Comparison of ENCODE assay signal across 8 cellular contexts in the genomic region with DNA sequence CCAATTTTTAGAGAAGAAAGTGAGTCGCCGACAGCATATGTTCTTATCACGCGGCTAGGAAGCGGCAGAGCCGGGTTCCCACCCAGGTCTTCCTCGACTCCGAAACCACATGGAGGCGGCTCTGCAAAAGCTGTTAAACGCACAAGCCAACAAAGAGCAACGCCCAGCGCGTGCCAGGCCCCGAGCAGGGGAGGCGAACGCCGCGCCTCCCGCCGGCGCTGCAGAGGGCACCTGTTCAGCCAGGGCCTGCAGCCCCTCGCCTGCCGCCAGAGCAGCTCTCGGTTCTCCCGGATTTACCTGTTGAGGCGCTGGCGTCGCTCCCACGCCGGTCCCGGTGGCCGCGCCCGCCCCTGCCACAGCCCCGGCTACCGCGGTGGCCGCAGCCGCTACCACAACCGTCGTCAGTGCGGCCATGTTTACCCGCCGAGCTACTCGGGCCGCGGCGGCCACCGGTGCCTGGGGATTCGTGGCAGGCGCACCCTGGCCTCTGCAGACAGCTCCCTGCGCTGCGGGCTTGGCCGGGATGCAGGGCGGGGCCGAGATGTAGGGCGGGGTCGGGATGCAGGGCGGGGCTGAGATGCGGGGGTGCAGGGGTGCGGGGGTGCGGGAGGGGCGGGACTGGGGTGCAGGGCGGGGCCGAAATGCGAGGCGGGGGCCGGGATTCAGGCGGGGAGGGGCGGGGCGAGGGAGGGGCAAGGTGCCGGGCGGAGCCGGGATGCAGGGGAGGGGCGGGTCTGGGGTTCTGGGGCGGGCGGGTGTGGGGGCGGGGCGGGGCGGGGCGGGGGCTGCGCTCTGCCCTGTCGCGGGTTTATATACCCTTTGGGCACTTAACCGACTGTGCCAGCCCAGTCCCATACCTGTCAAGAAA. TPM values are rescaled to one million over a fixed set of nuclear protein-coding genes. Genes with fewer than 3 reads are reported as not detected.
DNase-seq lines count a peak whose midpoint lies in the region; ATAC-seq and TF ChIP-seq lines count a peak whose summit lies in the region.

A gene with protein sequence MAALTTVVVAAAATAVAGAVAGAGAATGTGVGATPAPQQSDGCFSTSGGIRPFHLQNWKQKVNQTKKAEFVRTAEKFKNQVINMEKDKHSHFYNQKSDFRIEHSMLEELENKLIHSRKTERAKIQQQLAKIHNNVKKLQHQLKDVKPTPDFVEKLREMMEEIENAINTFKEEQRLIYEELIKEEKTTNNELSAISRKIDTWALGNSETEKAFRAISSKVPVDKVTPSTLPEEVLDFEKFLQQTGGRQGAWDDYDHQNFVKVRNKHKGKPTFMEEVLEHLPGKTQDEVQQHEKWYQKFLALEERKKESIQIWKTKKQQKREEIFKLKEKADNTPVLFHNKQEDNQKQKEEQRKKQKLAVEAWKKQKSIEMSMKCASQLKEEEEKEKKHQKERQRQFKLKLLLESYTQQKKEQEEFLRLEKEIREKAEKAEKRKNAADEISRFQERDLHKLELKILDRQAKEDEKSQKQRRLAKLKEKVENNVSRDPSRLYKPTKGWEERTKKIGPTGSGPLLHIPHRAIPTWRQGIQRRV (minus strand): TSS at position 525 of the 868 bp plus-strand sequence. CDS start 111 bp downstream, at position 414.

- H3K4me3 ChIP-seq in AG10803 (ENCODE audit: low read length) = peak within 1 kb of the TSS; percentile 71
- H3K4me3 ChIP-seq in lung = peak within 1 kb of the TSS; percentile 84

- H3K9me3 ChIP-seq in lung (ENCODE audit: control insufficient read depth in 2 of 2, insufficient read depth in 1 of 2, low read length in 1 of 2) = peaks cover 0 to 3% of the 10 kb centered on the region in 2 donors

- H3K4me1 ChIP-seq in lung (ENCODE audit: control insufficient read depth in 2 of 2, insufficient read depth in 2 of 2, low read length in 2 of 2) = peaks cover 0 to 4% of the 10 kb centered on the region in 2 donors

- TF ChIP-seq CTCF in AG10803 (conservative IDR thresholded peaks at IDR 0.05; ENCODE audit: low read length) = no peak
- TF ChIP-seq CTCF in lung (IDR thresholded peaks at IDR 0.05; ENCODE audit: control extremely low read depth, extremely low read depth) = no peak

- DNase-seq in AG10803 (ENCODE audit: low read depth) = peak; percentile 76
- DNase-seq in NCI-H460 (ENCODE audit: extremely low read depth, low read depth) = peak; percentile 75
- DNase-seq in activated CD4-positive, alpha-beta T cell treated with anti-CD3 and anti-CD28 coated beads, Interleukin-2, amount 50 U/mL, for 4 hours = peak; percentile 78 to 80
- peak; percentile 88 for DNase-seq in ecto neural progenitor cell (ENCODE audit: low spot score)
- DNase-seq in lung (ENCODE audit: low spot score) = peak; percentile 88
- DNase-seq in stimulated activated CD4-positive, alpha-beta T cell treated with anti-CD3 and anti-CD28 coated beads, TNF-alpha, amount 100 ng/mL, for 4 hours (ENCODE audit: low read depth in 3 of 3) = peak; percentile 71 to 73 (median 72)

- no peaks in the 10 kb centered on the region for H3K27me3 ChIP-seq in lung (ENCODE audit: control insufficient read depth, insufficient read depth)

- no peaks in the 10 kb centered on the region for H3K36me3 ChIP-seq in lung (ENCODE audit: control insufficient read depth in 2 of 2, insufficient read depth in 2 of 2, low read length in 2 of 2)

- in situ Hi-C loops in GM18951 (cut with MboI; ENCODE audit: low sequenced_read_pairs, unreplicated experiment) = no loop called here

- H3K27ac ChIP-seq in lung (ENCODE audit: low read depth in 1 of 2, low read length in 1 of 2) = peak within 1 kb of the TSS; percentile 46 to 68

- peak; percentile 41 for TF ChIP-seq POLR2A in GM18951 (IDR thresholded peaks at IDR 0.05; ENCODE audit: extremely low read depth, insufficient read depth, insufficient read length)

- WGBS in lung, 2 donors = 0 to 1% methylated on average over 59 to 84 of the region's 85 CpGs

- peak; percentile 84 for ATAC-seq in HG03159 (IDR thresholded peaks at IDR 0.05; ENCODE audit: unreplicated experiment)
- peak; percentile 94 for ATAC-seq in lung (ENCODE audit: insufficient read depth, low FRiP score)

RNA-seq across cellular contexts. Expression of the gene that starts here (rescaled TPM):
- total RNA-seq in NCI-H460 (2014; rRNA removed; shearing (Covaris generic)) = 10.9 and 13.0 TPM in 2 replicates
- 4.6 and 7.4 TPM in 2 replicates for polyA plus RNA-seq in NCI-H460 (2014; cell fraction: nucleus; rRNA removed)
- total RNA-seq in lung = 1 to 10 TPM; 6.7 to 7.0 TPM
- polyA plus RNA-seq in lung = 1 to 10 TPM; 3.5 to 9.9 TPM

Comparison
In these comparisons a context has a peak if more than half of its experiments do, and no peak if none do; other contexts are left out.
1. Peak in every context shown above with its lines: DNase-seq, ATAC-seq, H3K4me3 ChIP-seq and H3K27ac ChIP-seq.